In genomic region chr19:13012690-13013608, GRCh38 we compare ENCODE assay signal across 8 cellular contexts. TPM values are rescaled to one million over a fixed set of nuclear protein-coding genes. Genes with fewer than 3 reads are reported as not detected.
DNase-seq lines count a peak whose midpoint lies in the region; ATAC-seq, FAIRE-seq and TF ChIP-seq lines count a peak whose summit lies in the region.

No MANE protein-coding gene starts in this region.

- TF ChIP-seq CTCF in keratinocyte (optimal IDR thresholded peaks at IDR 0.05 in 1 of 3, IDR thresholded peaks at IDR 0.05 in 1 of 3, conservative IDR thresholded peaks at IDR 0.05 in 1 of 3; ENCODE audit: extremely low read depth in 1 of 3, insufficient read depth in 2 of 3, low read length in 3 of 3): no peak

- dilution Hi-C loops in keratinocyte (cut with MboI; ENCODE audit: extremely low pct_ligation_motif_present, low sequenced_read_pairs): no loop called here

- no peaks in the 10 kb centered on the region for H4K20me1 ChIP-seq in keratinocyte (ENCODE audit: control insufficient read depth, extremely low read depth, insufficient read depth, low read length)

- peaks cover 0 to 8% (median 0%) of the 10 kb centered on the region in 8 donors for H3K9me3 Mint-ChIP-seq in CD4-positive, alpha-beta memory T cell

- H3K36me3 ChIP-seq in CD4-positive, alpha-beta memory T cell (ENCODE audit: insufficient read depth, low read length): no peaks in the 10 kb centered on the region
- no peaks in the 10 kb centered on the region for H3K36me3 ChIP-seq in keratinocyte (ENCODE audit: control insufficient read depth in 2 of 2, extremely low read depth in 1 of 2, insufficient read depth in 2 of 2, low read length in 2 of 2)

- no peak for ATAC-seq in HG03175 (IDR thresholded peaks at IDR 0.05; ENCODE audit: unreplicated experiment)

- FAIRE-seq in keratinocyte (lab: Jason Lieb, UNC): no peak
- no peak for FAIRE-seq in urothelium cell line (lab: Jason Lieb, UNC)

- CTCF ChIA-PET in CD4-positive, alpha-beta memory T cell (lab: Charles Lee; ENCODE audit: partially characterized antibody): interaction anchor here (0.6 to 1.8 kb wide), 5 partner anchors 8 to 48 kb away, joined by 3 to 10 read pairs (median 4); no protein-coding TSS in a partner anchor

- peaks cover 26% of the 10 kb centered on the region for H3K4me1 ChIP-seq in CD4-positive, alpha-beta memory T cell (ENCODE audit: insufficient read depth, low read length)
- H3K4me1 ChIP-seq in keratinocyte (ENCODE audit: control insufficient read depth, extremely low read depth, insufficient read depth, low read length): peaks cover 82% of the 10 kb centered on the region

- H3K9ac ChIP-seq in keratinocyte (ENCODE audit: control insufficient read depth, extremely low read depth, insufficient read depth, low read length): peak overlapping the region; percentile 92

- H3K27me3 ChIP-seq in CD4-positive, alpha-beta memory T cell (ENCODE audit: insufficient read depth, low read length): peaks cover 42% of the 10 kb centered on the region
- peaks cover 7% of the 10 kb centered on the region for H3K27me3 ChIP-seq in keratinocyte (ENCODE audit: control insufficient read depth, extremely low read depth, insufficient read depth, low read length)

- H3K27me3 Mint-ChIP-seq in CD4-positive, alpha-beta memory T cell: peaks cover 56 to 62% of the 10 kb centered on the region in 2 donors

- DNase-seq in CD4-positive, alpha-beta memory T cell: peak in 4 of 5 donors; percentile 19 to 35 (median 33)
- DNase-seq in LoVo (ENCODE audit: low spot score): peak; percentile 56
- DNase-seq in astrocyte of the hippocampus (ENCODE audit: low read depth, low spot score): peak; percentile 80
- no peak for DNase-seq in keratinocyte (ENCODE audit: low read depth, low spot score)
- DNase-seq in stimulated activated CD8-positive, alpha-beta memory T cell treated with anti-CD3 and anti-CD28 coated beads, Interleukin-12 subunit alpha, Interleukin-12 subunit beta, amount 100 ng/mL, for 4 hours (ENCODE audit: low read depth): peak; percentile 20
- DNase-seq in urothelium cell line (ENCODE audit: low spot score): no peak
- DNase-seq in DMS 273 treated with DMSO at 0.1 percent for 48 hours (lab: John Stamatoyannopoulos, UW): no peak

- intact Hi-C loops in CD4-positive, alpha-beta memory T cell (cut with micrococcal nuclease): loop anchor here (2.0 kb wide), 1 partner anchor 30 kb away; no protein-coding TSS in a partner anchor

- no peaks in the 10 kb centered on the region for H3K9me3 ChIP-seq in CD4-positive, alpha-beta memory T cell (ENCODE audit: control insufficient read depth in 1 of 2, low read length in 2 of 2)
- H3K9me3 ChIP-seq in keratinocyte (ENCODE audit: control insufficient read depth, low read depth, low read length): no peaks in the 10 kb centered on the region

- H3K4me3 ChIP-seq in CD4-positive, alpha-beta memory T cell (ENCODE audit: low read length in 2 of 2): peak overlapping the region; percentile 37 to 39
- H3K4me3 ChIP-seq in keratinocyte (ENCODE audit: control insufficient read depth in 2 of 3, extremely low read depth in 1 of 3, insufficient read depth in 2 of 3, low read depth in 1 of 3, low read length in 3 of 3): peak overlapping the region; percentile 31 to 60 (median 59)

- peak overlapping the region; percentile 86 for H3K4me2 ChIP-seq in keratinocyte (ENCODE audit: control insufficient read depth, extremely low read depth, insufficient read depth, low read depth, low read length)

- peaks cover 0 to 3% of the 10 kb centered on the region in 2 donors for H3K36me3 Mint-ChIP-seq in CD4-positive, alpha-beta memory T cell

- no peaks in the 10 kb centered on the region for H3K9me1 ChIP-seq in keratinocyte (ENCODE audit: control insufficient read depth, extremely low read depth, insufficient read depth, low read length)

- peaks cover 76% of the 10 kb centered on the region for H3K79me2 ChIP-seq in keratinocyte (ENCODE audit: control insufficient read depth, insufficient read depth, low read length)

- H3K27ac Mint-ChIP-seq in CD4-positive, alpha-beta memory T cell: peak overlapping the region in 5 of 7 donors; percentile 20 to 83 (median 75)

- POLR2A ChIA-PET in CD4-positive, alpha-beta memory T cell (lab: Charles Lee; ENCODE audit: partially characterized antibody): interaction anchor here (0.6 to 1.0 kb wide), 4 partner anchors 19 to 92 kb away, joined by 3 read pairs; no protein-coding TSS in a partner anchor

- H3K27ac ChIP-seq in CD4-positive, alpha-beta memory T cell (ENCODE audit: low read depth, low read length): no peak overlapping the region
- H3K27ac ChIP-seq in keratinocyte (ENCODE audit: control insufficient read depth, insufficient read depth, low read length): peak overlapping the region; percentile 95

- H3K4me1 Mint-ChIP-seq in CD4-positive, alpha-beta memory T cell: peaks cover 8 to 34% (median 21%) of the 10 kb centered on the region in 4 donors

- H3K4me3 Mint-ChIP-seq in CD4-positive, alpha-beta memory T cell: peak overlapping the region; percentile 81 to 92 (median 86)

- peak overlapping the region; percentile 66 for H2AFZ ChIP-seq in keratinocyte (ENCODE audit: control insufficient read depth, low read length)

RNA-seq across cellular contexts. Expression of gene NFIX, which starts 17.7 kb away (rescaled TPM):
- 1 to 10 TPM; 4.0 to 5.4 TPM for total RNA-seq in CD4-positive, alpha-beta memory T cell
- polyA plus RNA-seq in CD4-positive, alpha-beta memory T cell: under 1 TPM in 1 of 2 donors, not detected in 1; 0.09 TPM
- 3.1 to 21.4 TPM (median 5.2 TPM) in 3 replicates for polyA plus RNA-seq in keratinocyte
- polyA plus RNA-seq in keratinocyte (2011; ENCODE audit: low read depth): 13.1 TPM
- 8.8 and 19.1 TPM in 2 replicates for polyA plus RNA-seq in keratinocyte (2011; cell fraction: cytosol; rRNA removed)
- polyA plus RNA-seq in keratinocyte (2011; cell fraction: nucleus; rRNA removed): 16.8 and 22.7 TPM in 2 replicates
- 11.9 and 50.9 TPM in 2 replicates for polyA plus RNA-seq in keratinocyte (2012; ENCODE audit: low replicate concordance)
- polyA minus RNA-seq in keratinocyte: 8.7 to 101 TPM (median 9.2 TPM) in 3 replicates
- 22.1 TPM for polyA minus RNA-seq in keratinocyte (2011; cell fraction: cytosol; rRNA and poly(A)+ RNA removed)
- polyA minus RNA-seq in keratinocyte (2011; cell fraction: nucleus; rRNA and poly(A)+ RNA removed): 9.8 and 16.2 TPM in 2 replicates

RNA-seq across cellular contexts. Expression of gene DAND5, which starts 43.6 kb away (rescaled TPM):
- total RNA-seq in CD4-positive, alpha-beta memory T cell: not detected
- not detected for polyA plus RNA-seq in CD4-positive, alpha-beta memory T cell
- 0.09 TPM in 1 of 3 replicates, not detected in the others for polyA plus RNA-seq in keratinocyte
- not detected for polyA plus RNA-seq in keratinocyte (2011; ENCODE audit: low read depth)
- not detected in 2 replicates for polyA plus RNA-seq in keratinocyte (2011; cell fraction: cytosol; rRNA removed)
- polyA plus RNA-seq in keratinocyte (2011; cell fraction: nucleus; rRNA removed): 0.06 and 0.08 TPM in 2 replicates
- 0.06 TPM in 1 of 2 replicates, not detected in the other for polyA plus RNA-seq in keratinocyte (2012; ENCODE audit: low replicate concordance)
- not detected in 3 replicates for polyA minus RNA-seq in keratinocyte
- polyA minus RNA-seq in keratinocyte (2011; cell fraction: cytosol; rRNA and poly(A)+ RNA removed): not detected
- polyA minus RNA-seq in keratinocyte (2011; cell fraction: nucleus; rRNA and poly(A)+ RNA removed): not detected in 2 replicates

RNA-seq across cellular contexts. Expression of gene GADD45GIP1, which starts 55.9 kb away (rescaled TPM):
- 10 to 100 TPM; 14.7 to 17.9 TPM for total RNA-seq in CD4-positive, alpha-beta memory T cell
- polyA plus RNA-seq in CD4-positive, alpha-beta memory T cell: 10 to 100 TPM; 61.0 to 65.1 TPM
- polyA plus RNA-seq in keratinocyte: 27.8 to 38.4 TPM (median 35.5 TPM) in 3 replicates
- 22.7 TPM for polyA plus RNA-seq in keratinocyte (2011; ENCODE audit: low read depth)
- 10.8 and 29.0 TPM in 2 replicates for polyA plus RNA-seq in keratinocyte (2011; cell fraction: cytosol; rRNA removed)
- 9.8 and 10.6 TPM in 2 replicates for polyA plus RNA-seq in keratinocyte (2011; cell fraction: nucleus; rRNA removed)
- 18.1 and 56.9 TPM in 2 replicates for polyA plus RNA-seq in keratinocyte (2012; ENCODE audit: low replicate concordance)
- 4.4 to 9.0 TPM (median 4.6 TPM) in 3 replicates for polyA minus RNA-seq in keratinocyte
- 43.2 TPM for polyA minus RNA-seq in keratinocyte (2011; cell fraction: cytosol; rRNA and poly(A)+ RNA removed)
- 2.9 and 3.7 TPM in 2 replicates for polyA minus RNA-seq in keratinocyte (2011; cell fraction: nucleus; rRNA and poly(A)+ RNA removed)

Comparison
In these comparisons a context has a peak if more than half of its experiments do, and no peak if none do; other contexts are left out.
1. DNase-seq: peak in CD4-positive, alpha-beta memory T cell (4 of 5), LoVo (single experiment), astrocyte of the hippocampus (single experiment) and stimulated activated CD8-positive, alpha-beta memory T cell treated with anti-CD3 and anti-CD28 coated beads, Interleukin-12 subunit alpha, Interleukin-12 subunit beta, amount 100 ng/mL, for 4 hours (single experiment); none in keratinocyte (single experiment), urothelium cell line (single experiment) and DMS 273 treated with DMSO at 0.1 percent for 48 hours (single experiment).